In the genomic region with DNA sequence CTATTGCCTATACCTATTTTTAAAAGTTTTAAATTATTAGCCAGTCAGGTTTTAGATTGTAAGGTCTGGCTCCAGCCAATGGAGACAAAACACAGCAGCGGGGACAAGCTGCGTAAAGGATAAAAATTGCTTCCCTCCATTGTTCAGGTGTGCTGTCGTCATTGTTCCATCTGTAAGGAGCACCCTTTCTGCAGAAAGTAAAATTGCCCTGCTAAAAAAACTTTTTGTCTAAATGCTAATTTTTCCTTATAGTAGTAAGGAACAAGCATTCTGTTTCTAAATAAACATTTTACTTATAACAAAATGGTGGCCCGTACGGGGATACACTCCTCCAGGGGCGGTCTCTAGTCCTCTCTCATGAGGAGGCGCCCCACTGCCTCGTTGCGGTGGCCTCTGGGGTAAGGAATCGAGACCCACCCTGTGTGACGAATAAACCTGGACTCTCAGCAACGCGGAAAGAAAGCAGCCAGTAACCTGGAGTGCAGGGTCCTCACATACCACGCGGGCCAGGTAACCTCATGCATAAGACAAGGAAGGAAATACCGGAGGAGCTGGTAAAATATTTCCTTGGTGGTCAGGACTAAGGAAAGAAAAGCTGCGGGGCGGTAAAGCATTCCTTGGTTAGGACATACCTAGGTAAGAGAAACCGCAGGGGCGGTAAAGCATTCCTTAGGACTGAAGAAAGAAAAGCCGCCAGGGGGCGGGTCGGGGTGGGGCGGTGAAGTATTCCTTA, we compare ENCODE assay signal across 13 cellular contexts.
A peak's percentile ranks its signal among the peaks of the same experiment; 100 is the strongest.
DNase-seq lines count a peak whose midpoint lies in the region; TF ChIP-seq lines count a peak whose summit lies in the region.
"Had no signal": no experiment of that assay in that cellular context is flagged by ENCODE, and none has a peak within 500 bp of the region (broad histone marks: within the 10 kb centered on the region; RNA-seq: fewer than 3 reads in every experiment).

No MANE protein-coding gene starts in this region.

- H3K36me3 Mint-ChIP-seq in endodermal cell (ENCODE audit: low read depth) (no peaks in the 10 kb centered on the region), nephron (ENCODE audit: low read depth) (peaks cover 20% of the 10 kb centered on the region)

- intact Hi-C loops in prostate gland (cut with DNase I): no loop called here

- H3K36me3 ChIP-seq in HEK293 (ENCODE audit: control insufficient read depth in 2 of 2, insufficient read depth in 1 of 2, low read length in 2 of 2) (no peaks in the 10 kb centered on the region), endodermal cell (ENCODE audit: control insufficient read depth, insufficient read depth, low read length) (no peaks in the 10 kb centered on the region), prostate gland (no peaks in the 10 kb centered on the region)
- H3K36me3 ChIP-seq: BE2C had no signal

- POLR2A ChIA-PET in HEK293 (lab: Yijun Ruan, JAX): no interaction called here

- TF ChIP-seq CTCF in HEK293 (tag by site-specific recombination; IDR thresholded peaks at IDR 0.05) (no peak), endodermal cell (conservative IDR thresholded peaks at IDR 0.05) (peak; percentile 29), nephron (IDR thresholded peaks at IDR 0.05; ENCODE audit: unreplicated experiment in 3 of 3) (no peak), prostate gland (IDR thresholded peaks at IDR 0.05) (no peak)

- H3K4me3 ChIP-seq in HEK293 (ENCODE audit: low read depth, low read length): no peak overlapping the region
- no peak overlapping the region for H3K4me3 ChIP-seq in endodermal cell (ENCODE audit: low read length)
- H3K4me3 ChIP-seq in prostate gland: no peak overlapping the region

- no peak for TF ChIP-seq POLR2A in prostate gland (IDR thresholded peaks at IDR 0.05)

- no peak overlapping the region for H3K27ac ChIP-seq in HEK293 (ENCODE audit: extremely low read depth, low read depth, low read length)
- H3K27ac ChIP-seq in endodermal cell (ENCODE audit: low read depth, low read length): no peak overlapping the region
- H3K27ac ChIP-seq in prostate gland: no peak overlapping the region

- H3K4me1 Mint-ChIP-seq in endodermal cell (no peaks in the 10 kb centered on the region), nephron (no peaks in the 10 kb centered on the region)

- H3K4me3 Mint-ChIP-seq in endodermal cell: no peak overlapping the region
- peak overlapping the region in 1 of 3 experiments; percentile 58 for H3K4me3 Mint-ChIP-seq in nephron
- H3K4me3 Mint-ChIP-seq: CD4-positive, alpha-beta memory T cell had no signal

- H3K9me3 ChIP-seq in HEK293 (ENCODE audit: control insufficient read depth, insufficient read depth, low read depth, low read length): no peaks in the 10 kb centered on the region
- peaks cover 18% of the 10 kb centered on the region for H3K9me3 ChIP-seq in endodermal cell (ENCODE audit: control insufficient read depth, low read length)
- H3K9me3 ChIP-seq in prostate gland: no peaks in the 10 kb centered on the region
- H3K9me3 ChIP-seq: BE2C had no signal

- H3K27me3 Mint-ChIP-seq in endodermal cell (ENCODE audit: insufficient read depth) (no peaks in the 10 kb centered on the region), nephron (ENCODE audit: low read depth) (peaks cover 2% of the 10 kb centered on the region)
- H3K27me3 Mint-ChIP-seq: CD4-positive, alpha-beta memory T cell had no signal

- H3K9me3 Mint-ChIP-seq in endodermal cell: peaks cover 16% of the 10 kb centered on the region
- no peaks in the 10 kb centered on the region for H3K9me3 Mint-ChIP-seq in nephron

- no peaks in the 10 kb centered on the region for H3K4me1 ChIP-seq in HEK293 (ENCODE audit: control insufficient read depth, insufficient read depth, low read length)
- H3K4me1 ChIP-seq in endodermal cell (ENCODE audit: control insufficient read depth, insufficient read depth, low read length): no peaks in the 10 kb centered on the region
- no peaks in the 10 kb centered on the region for H3K4me1 ChIP-seq in prostate gland (replicated peaks)
- H3K4me1 ChIP-seq: BE2C had no signal

- peak overlapping the region; percentile 75 for H3K27ac Mint-ChIP-seq in endodermal cell
- H3K27ac Mint-ChIP-seq in nephron: peak overlapping the region in 2 of 3 experiments; percentile 33 to 74

- H3K9ac ChIP-seq in endodermal cell (ENCODE audit: extremely low read depth, low read length, poor library complexity, severe bottlenecking): no peak overlapping the region

- H3K27me3 ChIP-seq in endodermal cell (ENCODE audit: control insufficient read depth, insufficient read depth, low read length, poor library complexity, severe bottlenecking): no peaks in the 10 kb centered on the region
- H3K27me3 ChIP-seq in prostate gland (replicated peaks; ENCODE audit: insufficient read depth): no peaks in the 10 kb centered on the region
- H3K27me3 ChIP-seq: BE2C had no signal

- 83 to 91% methylated on average over 10 to 24 of the region's 24 CpGs for WGBS in endodermal cell (ENCODE audit: insufficient coverage in 1 of 2, insufficient read length in 1 of 2), 2 experiments
- WGBS in prostate gland: 95% methylated on average over 24 of the region's 24 CpGs

- CTCF ChIA-PET in HEK293 (lab: Yijun Ruan, JAX): interaction anchor here (0.6 to 5.2 kb wide), 3 partner anchors 12 to 242 kb away, joined by 3 to 34 read pairs (median 5); no protein-coding TSS in a partner anchor

- DNase-seq in ELF-1 (ENCODE audit: low read depth, low spot score) (peak; percentile 86), endodermal cell (peak; percentile 98), NCI-H1436 treated with DMSO at 0.1 percent for 48 hours (lab: John Stamatoyannopoulos, UW) (no peak), putamen (ENCODE audit: low spot score) (no peak), prostate gland (ENCODE audit: low spot score) (no peak)
- DNase-seq: BE2C; CD4-positive, alpha-beta memory T cell; NCI-H1092; NCI-H1694 treated with DMSO at 0.1 percent for 48 hours; NCI-H345; NCI-H69 had no signal

TF ChIP-seq in HEK293, 187 proteins besides CTCF, POLR2A, EP300 and RAD21:
- no peak for TF ChIP-seq TRIM28 (IDR thresholded peaks at IDR 0.05; ENCODE audit: borderline replicate concordance, low read length)
- TF ChIP-seq ZNF114 (tag by site-specific recombination; IDR thresholded peaks at IDR 0.05): no peak
- TF ChIP-seq, protein P1, sequence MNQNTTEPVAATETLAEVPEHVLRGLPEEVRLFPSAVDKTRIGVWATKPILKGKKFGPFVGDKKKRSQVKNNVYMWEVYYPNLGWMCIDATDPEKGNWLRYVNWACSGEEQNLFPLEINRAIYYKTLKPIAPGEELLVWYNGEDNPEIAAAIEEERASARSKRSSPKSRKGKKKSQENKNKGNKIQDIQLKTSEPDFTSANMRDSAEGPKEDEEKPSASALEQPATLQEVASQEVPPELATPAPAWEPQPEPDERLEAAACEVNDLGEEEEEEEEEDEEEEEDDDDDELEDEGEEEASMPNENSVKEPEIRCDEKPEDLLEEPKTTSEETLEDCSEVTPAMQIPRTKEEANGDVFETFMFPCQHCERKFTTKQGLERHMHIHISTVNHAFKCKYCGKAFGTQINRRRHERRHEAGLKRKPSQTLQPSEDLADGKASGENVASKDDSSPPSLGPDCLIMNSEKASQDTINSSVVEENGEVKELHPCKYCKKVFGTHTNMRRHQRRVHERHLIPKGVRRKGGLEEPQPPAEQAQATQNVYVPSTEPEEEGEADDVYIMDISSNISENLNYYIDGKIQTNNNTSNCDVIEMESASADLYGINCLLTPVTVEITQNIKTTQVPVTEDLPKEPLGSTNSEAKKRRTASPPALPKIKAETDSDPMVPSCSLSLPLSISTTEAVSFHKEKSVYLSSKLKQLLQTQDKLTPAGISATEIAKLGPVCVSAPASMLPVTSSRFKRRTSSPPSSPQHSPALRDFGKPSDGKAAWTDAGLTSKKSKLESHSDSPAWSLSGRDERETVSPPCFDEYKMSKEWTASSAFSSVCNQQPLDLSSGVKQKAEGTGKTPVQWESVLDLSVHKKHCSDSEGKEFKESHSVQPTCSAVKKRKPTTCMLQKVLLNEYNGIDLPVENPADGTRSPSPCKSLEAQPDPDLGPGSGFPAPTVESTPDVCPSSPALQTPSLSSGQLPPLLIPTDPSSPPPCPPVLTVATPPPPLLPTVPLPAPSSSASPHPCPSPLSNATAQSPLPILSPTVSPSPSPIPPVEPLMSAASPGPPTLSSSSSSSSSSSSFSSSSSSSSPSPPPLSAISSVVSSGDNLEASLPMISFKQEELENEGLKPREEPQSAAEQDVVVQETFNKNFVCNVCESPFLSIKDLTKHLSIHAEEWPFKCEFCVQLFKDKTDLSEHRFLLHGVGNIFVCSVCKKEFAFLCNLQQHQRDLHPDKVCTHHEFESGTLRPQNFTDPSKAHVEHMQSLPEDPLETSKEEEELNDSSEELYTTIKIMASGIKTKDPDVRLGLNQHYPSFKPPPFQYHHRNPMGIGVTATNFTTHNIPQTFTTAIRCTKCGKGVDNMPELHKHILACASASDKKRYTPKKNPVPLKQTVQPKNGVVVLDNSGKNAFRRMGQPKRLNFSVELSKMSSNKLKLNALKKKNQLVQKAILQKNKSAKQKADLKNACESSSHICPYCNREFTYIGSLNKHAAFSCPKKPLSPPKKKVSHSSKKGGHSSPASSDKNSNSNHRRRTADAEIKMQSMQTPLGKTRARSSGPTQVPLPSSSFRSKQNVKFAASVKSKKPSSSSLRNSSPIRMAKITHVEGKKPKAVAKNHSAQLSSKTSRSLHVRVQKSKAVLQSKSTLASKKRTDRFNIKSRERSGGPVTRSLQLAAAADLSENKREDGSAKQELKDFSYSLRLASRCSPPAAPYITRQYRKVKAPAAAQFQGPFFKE (tag by site-specific recombination; IDR thresholded peaks at IDR 0.05; ENCODE audit: borderline replicate concordance): no peak
- TF ChIP-seq ZSCAN30 (tag by site-specific recombination; IDR thresholded peaks at IDR 0.05): no peak
- no peak for TF ChIP-seq OVOL3 (tag by site-specific recombination; IDR thresholded peaks at IDR 0.05)
- TF ChIP-seq SETDB1 (IDR thresholded peaks at IDR 0.05; ENCODE audit: insufficient read length, low read length): peak; percentile 58

Comparison
In these comparisons a context has a peak if more than half of its experiments do, and no peak if none do; other contexts are left out.
1. DNase-seq: peak in ELF-1 (single experiment) and endodermal cell (single experiment); none in NCI-H1436 treated with DMSO at 0.1 percent for 48 hours (single experiment), putamen (single experiment) and prostate gland (single experiment).